ENCODE assay signal across 15 cellular contexts in the genomic region with DNA sequence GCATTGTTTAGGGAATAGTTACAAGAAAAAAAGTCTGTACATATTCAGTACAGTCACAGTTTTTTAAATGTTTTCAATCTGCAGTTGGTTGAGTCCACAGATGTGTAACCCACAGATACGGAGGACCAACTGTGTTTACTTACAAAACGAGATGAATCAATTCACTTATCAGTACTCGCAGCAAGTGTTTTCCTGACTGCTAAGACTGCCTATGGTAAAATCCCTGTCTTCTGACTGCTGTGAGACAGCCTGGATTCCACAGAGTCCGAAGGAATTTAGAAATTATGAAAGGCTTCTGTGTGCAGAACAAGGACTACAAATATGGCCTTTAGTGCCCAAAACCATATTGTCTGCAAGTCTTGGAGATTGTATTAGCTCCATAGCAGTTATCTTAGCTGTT. TPM values are rescaled to one million over a fixed set of nuclear protein-coding genes. Genes with fewer than 3 reads are reported as not detected.
DNase-seq lines count a peak whose midpoint lies in the region; ATAC-seq and TF ChIP-seq lines count a peak whose summit lies in the region.
"Had no signal": no experiment of that assay in that cellular context is flagged by ENCODE, and none has a peak within 500 bp of the region (broad histone marks: within the 10 kb centered on the region; RNA-seq: fewer than 3 reads in every experiment).

No MANE protein-coding gene starts in this region.

- peaks cover 4% of the 10 kb centered on the region; the same call in 1 of the 2 replicates for H3K4me1 ChIP-seq in GM23248 (ENCODE audit: insufficient read depth)
- H3K4me1 ChIP-seq in naive thymus-derived CD4-positive, alpha-beta T cell (ENCODE audit: control insufficient read depth in 2 of 2, insufficient read depth in 2 of 2, low read length in 2 of 2): peaks cover 77 to 93% of the 10 kb centered on the region in 2 donors
- H3K4me1 ChIP-seq in mammary epithelial cell (ENCODE audit: insufficient read depth, low read length): no peaks in the 10 kb centered on the region
- H3K4me1 ChIP-seq: ascending aorta had no signal

- H3K4me1 Mint-ChIP-seq in naive thymus-derived CD4-positive, alpha-beta T cell: peaks cover 63 to 100% (median 93%) of the 10 kb centered on the region in 7 donors

- no peak for TF ChIP-seq CTCF in brain microvascular endothelial cell (IDR thresholded peaks at IDR 0.05; ENCODE audit: low read depth, low read length, missing control alignments)
- no peak for TF ChIP-seq CTCF in GM10266 (IDR thresholded peaks at IDR 0.05; ENCODE audit: control insufficient read depth, insufficient read depth, low read depth, missing control alignments)
- no peak for TF ChIP-seq CTCF in mammary epithelial cell (conservative IDR thresholded peaks at IDR 0.05 in 1 of 2, IDR thresholded peaks at IDR 0.05 in 1 of 2; ENCODE audit: extremely low read depth in 1 of 2, insufficient read depth in 1 of 2, low read depth in 1 of 2, low read length in 2 of 2)

- ATAC-seq in naive thymus-derived CD4-positive, alpha-beta T cell: no peak

- H3K79me2 ChIP-seq in GM23248 (ENCODE audit: insufficient read depth): no peaks in the 10 kb centered on the region
- no peaks in the 10 kb centered on the region for H3K79me2 ChIP-seq in mammary epithelial cell (ENCODE audit: insufficient read depth, low read length)

- no peaks in the 10 kb centered on the region for H3K9me2 ChIP-seq in GM23248 (ENCODE audit: insufficient read depth)

- H4K20me1 ChIP-seq in GM23248 (ENCODE audit: insufficient read depth): no peaks in the 10 kb centered on the region
- no peaks in the 10 kb centered on the region for H4K20me1 ChIP-seq in mammary epithelial cell (ENCODE audit: insufficient read depth, low read length)

- POLR2A ChIA-PET in naive thymus-derived CD4-positive, alpha-beta T cell (lab: Charles Lee): interaction anchor here (1.7 to 20.5 kb wide), 3 partner anchors 6 to 13 kb away, joined by 7 to 637 read pairs (median 637); no protein-coding TSS in a partner anchor

- H3K27me3 ChIP-seq in GM23248 (replicated peaks; ENCODE audit: insufficient read depth) (no peaks in the 10 kb centered on the region), brain microvascular endothelial cell (replicated peaks) (no peaks in the 10 kb centered on the region), mammary epithelial cell (ENCODE audit: insufficient read depth, low read length) (no peaks in the 10 kb centered on the region)
- H3K27me3 ChIP-seq in naive thymus-derived CD4-positive, alpha-beta T cell (ENCODE audit: control insufficient read depth in 2 of 2, insufficient read depth in 2 of 2, low read length in 2 of 2): no peaks in the 10 kb centered on the region
- H3K27me3 ChIP-seq: ascending aorta had no signal

- CTCF ChIA-PET in naive thymus-derived CD4-positive, alpha-beta T cell (lab: Charles Lee): interaction anchor here (1.0 to 2.9 kb wide), 3 partner anchors 9 to 12 kb away, joined by 5 to 18 read pairs (median 6); no protein-coding TSS in a partner anchor
- CTCF ChIA-PET in mammary epithelial cell (lab: Charles Lee; ENCODE audit: low non-redundant PET): no interaction called here

- peaks cover 10% of the 10 kb centered on the region for H3F3A ChIP-seq in GM23248 (ENCODE audit: insufficient read depth)

- WGBS in GM23248 (ENCODE audit: low coverage in 1 of 2, low lambda C conversion rate in 2 of 2, missing lambda C conversion rate in 2 of 2), 2 experiments: 52 to 57% methylated on average over 4 of the region's 4 CpGs
- WGBS in mammary epithelial cell (ENCODE audit: low coverage, missing lambda C conversion rate): 81% methylated on average over 4 of the region's 4 CpGs

- H3K27me3 Mint-ChIP-seq in naive thymus-derived CD4-positive, alpha-beta T cell: no peaks in the 10 kb centered on the region

- DNase-seq in AG08396 (ENCODE audit: low spot score) (peak; percentile 45), GM23248 (peak; percentile 26), brain microvascular endothelial cell (peak; percentile 70), GM10266 (ENCODE audit: extremely low spot score) (no peak), NCI-H446 (lab: John Stamatoyannopoulos, UW) (no peak), NCI-H1436 treated with DMSO at 0.1 percent for 48 hours (lab: John Stamatoyannopoulos, UW) (no peak), mammary epithelial cell (no peak)
- DNase-seq in naive thymus-derived CD4-positive, alpha-beta T cell: no peak
- DNase-seq: activated CD4-positive, alpha-beta T cell treated with anti-CD3 and anti-CD28 coated beads for 1 hour; MV-4-11; NCI-H526 treated with DMSO at 0.1 percent for 48 hours; SIG-M5 had no signal

- peak overlapping the region; percentile 31 for H3K4me2 ChIP-seq in GM23248 (ENCODE audit: unreplicated experiment)
- no peak overlapping the region for H3K4me2 ChIP-seq in mammary epithelial cell (ENCODE audit: insufficient read depth, low read depth, low read length)

- dilution Hi-C loops in mammary epithelial cell (cut with HindIII; ENCODE audit: low sequenced_read_pairs): no loop called here

- in situ Hi-C loops in GM23248 (cut with MboI): no loop called here
- in situ Hi-C loops in brain microvascular endothelial cell (cut with HindIII; ENCODE audit: low pct_ligation_motif_present, low sequenced_read_pairs): no loop called here
- in situ Hi-C loops in mammary epithelial cell (cut with MboI; ENCODE audit: low sequenced_read_pairs in 2 of 2): no loop called here

- H3K36me3 ChIP-seq in GM23248 (ENCODE audit: low read depth): no peaks in the 10 kb centered on the region
- H3K36me3 ChIP-seq in brain microvascular endothelial cell (replicated peaks): no peaks in the 10 kb centered on the region
- H3K36me3 ChIP-seq in naive thymus-derived CD4-positive, alpha-beta T cell (ENCODE audit: control insufficient read depth in 2 of 3, insufficient read depth in 3 of 3, low read length in 3 of 3): peaks cover 0 to 6% (median 0%) of the 10 kb centered on the region in 3 experiments
- no peaks in the 10 kb centered on the region for H3K36me3 ChIP-seq in mammary epithelial cell (ENCODE audit: insufficient read depth, low read length)
- H3K36me3 ChIP-seq: ascending aorta had no signal

- no peaks in the 10 kb centered on the region for H3K9me3 Mint-ChIP-seq in naive thymus-derived CD4-positive, alpha-beta T cell

- H3K9ac ChIP-seq in GM23248 (no peak overlapping the region), mammary epithelial cell (ENCODE audit: insufficient read depth, low read length) (no peak overlapping the region)

- intact Hi-C loops in naive thymus-derived CD4-positive, alpha-beta T cell (cut with micrococcal nuclease): loop anchor here in 1 of 2 donors (1.0 to 10.0 kb wide), 5 partner anchors 8 to 659 kb away; partner anchors contain the start of gene MIPEP
- intact Hi-C loops in mammary epithelial cell (cut with micrococcal nuclease): no loop called here

- no TSS peak for BruUV-seq in mammary epithelial cell (replicated peaks; lab: Mats Ljungman, UMichigan)

- peak overlapping the region; percentile 61 to 85 (median 82) for H3K4me3 Mint-ChIP-seq in naive thymus-derived CD4-positive, alpha-beta T cell

- H3K4me3 ChIP-seq in GM23248 (no peak overlapping the region), brain microvascular endothelial cell (ENCODE audit: low read depth, low read length) (no peak overlapping the region), mammary epithelial cell (replicated peaks in 1 of 3; ENCODE audit: insufficient read depth in 1 of 3, low read depth in 2 of 3, low read length in 3 of 3) (no peak overlapping the region)
- peak overlapping the region; percentile 35 for H3K4me3 ChIP-seq in naive thymus-derived CD4-positive, alpha-beta T cell (ENCODE audit: low read length)
- H3K4me3 ChIP-seq: ascending aorta had no signal

- no peaks in the 10 kb centered on the region for H3K9me3 ChIP-seq in GM23248 (ENCODE audit: low read depth)
- no peaks in the 10 kb centered on the region for H3K9me3 ChIP-seq in naive thymus-derived CD4-positive, alpha-beta T cell (ENCODE audit: control insufficient read depth in 2 of 3, low read length in 3 of 3)
- no peaks in the 10 kb centered on the region for H3K9me3 ChIP-seq in mammary epithelial cell (replicated peaks; ENCODE audit: insufficient read depth, low read length)
- H3K9me3 ChIP-seq: ascending aorta had no signal

- 0 out of 2 replicates have a peak overlapping the region, but pooled peaks have one; percentile 12 for H2AFZ ChIP-seq in GM23248
- H2AFZ ChIP-seq in mammary epithelial cell (ENCODE audit: low read depth, low read length): no peak overlapping the region

- H3K36me3 Mint-ChIP-seq in naive thymus-derived CD4-positive, alpha-beta T cell: peaks cover 0 to 37% (median 12%) of the 10 kb centered on the region in 5 donors

- H3K27ac Mint-ChIP-seq in naive thymus-derived CD4-positive, alpha-beta T cell: peak overlapping the region; percentile 91 to 100 (median 98)

- H3K27ac ChIP-seq in GM23248 (no peak overlapping the region), brain microvascular endothelial cell (no peak overlapping the region), mammary epithelial cell (ENCODE audit: insufficient read depth, low read depth, low read length) (no peak overlapping the region)
- peak overlapping the region; percentile 89 for H3K27ac ChIP-seq in naive thymus-derived CD4-positive, alpha-beta T cell (ENCODE audit: low read depth, low read length)
- H3K27ac ChIP-seq: ascending aorta, epithelial cell of prostate had no signal

RNA-seq across cellular contexts. Expression of gene C1QTNF9, which starts 45.7 kb away (rescaled TPM):
- total RNA-seq in GM23248 (2014; rRNA removed; shearing (Covaris generic)): not detected in 2 replicates
- 0.10 TPM in 2 replicates for polyA plus RNA-seq in GM23248 (2016; fragmentation: Nextera tagmentation; extraction: Ambion mirVana)
- under 1 TPM in 1 of 5 experiments, not detected in 4; 0.19 TPM for total RNA-seq in naive thymus-derived CD4-positive, alpha-beta T cell
- polyA plus RNA-seq in naive thymus-derived CD4-positive, alpha-beta T cell: not detected
- not detected for total RNA-seq in mammary epithelial cell
- polyA plus RNA-seq in mammary epithelial cell: not detected
- polyA minus RNA-seq in mammary epithelial cell: not detected
- total RNA-seq: ascending aorta, myocyte had no signal

Comparison
In these comparisons a context has a peak if more than half of its experiments do, and no peak if none do; other contexts are left out.
1. DNase-seq: peak in AG08396 (single experiment), GM23248 (single experiment) and brain microvascular endothelial cell (single experiment); none in naive thymus-derived CD4-positive, alpha-beta T cell (0 of 9), GM10266 (single experiment), NCI-H446 (0 of 2), NCI-H1436 treated with DMSO at 0.1 percent for 48 hours (single experiment) and mammary epithelial cell (single experiment).